ENCODE assay signal across 27 cellular contexts in the genomic region with DNA sequence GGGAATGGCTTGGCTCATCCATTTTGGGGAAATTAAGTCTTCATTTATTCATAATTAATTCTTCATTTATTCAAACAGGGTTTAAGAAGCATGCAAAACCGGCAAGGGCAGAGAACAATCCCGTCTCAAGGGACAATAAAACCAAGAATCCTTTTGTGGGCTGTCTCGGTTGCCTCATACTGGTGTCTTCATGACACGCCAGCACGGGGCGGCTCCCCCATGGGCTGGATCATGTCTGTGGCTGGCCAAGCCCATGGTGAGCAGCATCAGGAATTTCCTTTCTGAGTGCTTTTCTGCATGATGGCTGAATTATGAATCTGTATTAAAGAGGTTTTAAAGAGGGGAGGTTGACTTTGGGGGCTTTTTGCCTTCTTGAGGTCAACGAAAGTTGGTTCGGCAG. TPM values are rescaled to one million over a fixed set of nuclear protein-coding genes. Genes with fewer than 3 reads are reported as not detected.
A peak's percentile ranks its signal among the peaks of the same experiment; 100 is the strongest.
DNase-seq lines count a peak whose midpoint lies in the region; ATAC-seq and TF ChIP-seq lines count a peak whose summit lies in the region.
"Had no signal": no experiment of that assay in that cellular context is flagged by ENCODE, and none has a peak within 500 bp of the region (broad histone marks: within the 10 kb centered on the region; RNA-seq: fewer than 3 reads in every experiment).

No MANE protein-coding gene starts in this region.

- H3K36me3 ChIP-seq in mammary epithelial cell (ENCODE audit: insufficient read depth, low read length) = no peaks in the 10 kb centered on the region
- H3K36me3 ChIP-seq: breast epithelium, colonic mucosa, left ventricle myocardium inferior, SJSA1, thoracic aorta, uterus, WERI-Rb-1 had no signal

- H3K4me1 Mint-ChIP-seq in MCF 10A (ENCODE audit: insufficient read depth, unreplicated experiment) = peaks cover 35% of the 10 kb centered on the region
- H3K4me1 Mint-ChIP-seq in dendritic cell treated with granulocyte-macrophage colony-stimulating factor and Interleukin-4, amounts not matched to agents 40 ng/mL and 50 ng/mL, for 4 days (ENCODE audit: low read depth) = peaks cover 80% of the 10 kb centered on the region
- H3K4me1 Mint-ChIP-seq in activated T-cell treated with anti-CD3 and anti-CD28 coated beads, Interleukin-2, amount 50 U/mL, for 72 hours (ENCODE audit: low read depth) = peaks cover 66% of the 10 kb centered on the region
- H3K4me1 Mint-ChIP-seq: mesothelial cell of epicardium had no signal

- BruUV-seq in MCF 10A (replicated peaks; lab: Mats Ljungman, UMichigan) = no TSS peak
- BruUV-seq in mammary epithelial cell (replicated peaks; lab: Mats Ljungman, UMichigan) = no TSS peak

- POLR2A ChIA-PET in MCF 10A (lab: Yijun Ruan, JAX) = interaction anchor here (1.9 to 3.3 kb wide), 2 partner anchors 39 to 40 kb away, joined by 3 to 14 read pairs; a partner anchor contains a TSS

- H3K79me2 ChIP-seq in mammary epithelial cell (ENCODE audit: insufficient read depth, low read length) = no peaks in the 10 kb centered on the region

- intact Hi-C loops in MCF 10A (cut with micrococcal nuclease) = no loop called here
- intact Hi-C loops in mammary epithelial cell (cut with micrococcal nuclease) = no loop called here
- intact Hi-C loops in dendritic cell treated with granulocyte-macrophage colony-stimulating factor and Interleukin-4, amounts not matched to agents 40 ng/mL and 50 ng/mL, for 4 days (cut with micrococcal nuclease) = loop anchor here (2.0 kb wide), 1 partner anchor 39 kb away; a partner anchor contains a TSS

- no peak overlapping the region for H3K4me3 Mint-ChIP-seq in MCF 10A (ENCODE audit: unreplicated experiment)
- no peak overlapping the region for H3K4me3 Mint-ChIP-seq in dendritic cell treated with granulocyte-macrophage colony-stimulating factor and Interleukin-4, amounts not matched to agents 40 ng/mL and 50 ng/mL, for 4 days
- H3K4me3 Mint-ChIP-seq in activated T-cell treated with anti-CD3 and anti-CD28 coated beads, Interleukin-2, amount 50 U/mL, for 72 hours = no peak overlapping the region
- H3K4me3 Mint-ChIP-seq: activated CD4-positive, alpha-beta T cell treated with anti-CD3 and anti-CD28 coated beads, Interleukin-2, amount 10 ng/mL, durations not matched to agents 7 days and 5 days; mesothelial cell of epicardium had no signal

- ATAC-seq in HG02571 (IDR thresholded peaks at IDR 0.05; ENCODE audit: unreplicated experiment) = no peak
- ATAC-seq in activated T-cell treated with anti-CD3 and anti-CD28 coated beads, Interleukin-2, amount 50 U/mL, for 72 hours (replicated peaks in 1 of 2) = no peak
- ATAC-seq: K562; naive thymus-derived CD8-positive, alpha-beta T cell had no signal

- H3K27ac Mint-ChIP-seq in MCF 10A (ENCODE audit: low read depth, unreplicated experiment) = no peak overlapping the region
- peak overlapping the region; percentile 66 for H3K27ac Mint-ChIP-seq in dendritic cell treated with granulocyte-macrophage colony-stimulating factor and Interleukin-4, amounts not matched to agents 40 ng/mL and 50 ng/mL, for 4 days
- no peak overlapping the region for H3K27ac Mint-ChIP-seq in activated T-cell treated with anti-CD3 and anti-CD28 coated beads, Interleukin-2, amount 50 U/mL, for 72 hours
- H3K27ac Mint-ChIP-seq: activated CD4-positive, alpha-beta T cell treated with anti-CD3 and anti-CD28 coated beads, Interleukin-2, amount 10 ng/mL, durations not matched to agents 7 days and 5 days; mesothelial cell of epicardium had no signal

- H3K9ac ChIP-seq in mammary epithelial cell (ENCODE audit: insufficient read depth, low read length) = no peak overlapping the region

- H3K36me3 Mint-ChIP-seq in MCF 10A (ENCODE audit: insufficient read depth, unreplicated experiment) = peaks cover 6% of the 10 kb centered on the region
- H3K36me3 Mint-ChIP-seq in dendritic cell treated with granulocyte-macrophage colony-stimulating factor and Interleukin-4, amounts not matched to agents 40 ng/mL and 50 ng/mL, for 4 days (ENCODE audit: low read depth) = no peaks in the 10 kb centered on the region
- H3K36me3 Mint-ChIP-seq in activated T-cell treated with anti-CD3 and anti-CD28 coated beads, Interleukin-2, amount 50 U/mL, for 72 hours (ENCODE audit: insufficient read depth in 2 of 2) = no peaks in the 10 kb centered on the region
- H3K36me3 Mint-ChIP-seq: mesothelial cell of epicardium; naive thymus-derived CD8-positive, alpha-beta T cell had no signal

- DNase-seq in MCF 10A (ENCODE audit: unreplicated experiment) (peak; percentile 27), mammary epithelial cell (no peak), MV-4-11 (lab: John Stamatoyannopoulos, UW) (peak; percentile 77), stromal cell of bone marrow (ENCODE audit: low read depth) (peak; percentile 22), SKM-1 treated with dmso at 0.1 percent for 144 hours (lab: John Stamatoyannopoulos, UW; ENCODE audit: unreplicated experiment) (no peak)
- no peak for DNase-seq in activated T-cell treated with anti-CD3 and anti-CD28 coated beads, Interleukin-2, amount 50 U/mL, for 72 hours
- DNase-seq: activated CD4-positive, alpha-beta T cell treated with anti-CD3 and anti-CD28 coated beads, Interleukin-2, amount 10 ng/mL, durations not matched to agents 7 days and 5 days; activated gamma-delta T cell; amygdala; colonic mucosa; left ventricle myocardium inferior; naive thymus-derived CD8-positive, alpha-beta T cell; NCI-H1694 treated with DMSO at 0.1 percent for 48 hours; NCI-H2171 treated with DMSO at 0.1 percent for 48 hours; NCI-H524 treated with DMSO at 0.1 percent for 48 hours; NK-92 treated with Interleukin-12 subunit alpha and Interleukin-12 subunit beta, amount 100 ng/mL, for 24 hours; small intestine; stimulated activated CD4-positive, alpha-beta T cell treated with anti-CD3 and anti-CD28 coated beads, Interleukin-1b, Interleukin-23, amount 100 ng/mL, for 48 hours; uterus; WERI-Rb-1 had no signal

- H3K4me2 ChIP-seq in mammary epithelial cell (ENCODE audit: insufficient read depth, low read depth, low read length) = no peak overlapping the region

- no peaks in the 10 kb centered on the region for H3K9me3 ChIP-seq in mammary epithelial cell (replicated peaks; ENCODE audit: insufficient read depth, low read length)
- H3K9me3 ChIP-seq: breast epithelium, colonic mucosa, SJSA1, thoracic aorta, uterus had no signal

- H3K27me3 ChIP-seq in mammary epithelial cell (ENCODE audit: insufficient read depth, low read length) = no peaks in the 10 kb centered on the region
- H3K27me3 ChIP-seq: breast epithelium, colonic mucosa, uterus had no signal

- H3K9me3 Mint-ChIP-seq in MCF 10A (ENCODE audit: unreplicated experiment) = no peaks in the 10 kb centered on the region
- no peaks in the 10 kb centered on the region for H3K9me3 Mint-ChIP-seq in dendritic cell treated with granulocyte-macrophage colony-stimulating factor and Interleukin-4, amounts not matched to agents 40 ng/mL and 50 ng/mL, for 4 days
- peaks cover 0 to 3% of the 10 kb centered on the region in 2 donors for H3K9me3 Mint-ChIP-seq in activated T-cell treated with anti-CD3 and anti-CD28 coated beads, Interleukin-2, amount 50 U/mL, for 72 hours

- dilution Hi-C loops in mammary epithelial cell (cut with HindIII; ENCODE audit: low sequenced_read_pairs) = no loop called here

- H2AFZ ChIP-seq in mammary epithelial cell (ENCODE audit: low read depth, low read length) = no peak overlapping the region

- H4K20me1 ChIP-seq in mammary epithelial cell (ENCODE audit: insufficient read depth, low read length) = no peaks in the 10 kb centered on the region

- H3K4me3 ChIP-seq in mammary epithelial cell (replicated peaks in 1 of 3; ENCODE audit: insufficient read depth in 1 of 3, low read depth in 2 of 3, low read length in 3 of 3) = no peak overlapping the region
- H3K4me3 ChIP-seq: breast epithelium, colonic mucosa, K562, left ventricle myocardium inferior, SJSA1, thoracic aorta, uterus had no signal

- H3K4me1 ChIP-seq in mammary epithelial cell (ENCODE audit: insufficient read depth, low read length) = peaks cover 14% of the 10 kb centered on the region
- H3K4me1 ChIP-seq: breast epithelium, colonic mucosa, left ventricle myocardium inferior, SJSA1, uterus had no signal

- CTCF ChIA-PET in MCF 10A (lab: Yijun Ruan, JAX) = no interaction called here
- CTCF ChIA-PET in mammary epithelial cell (lab: Charles Lee; ENCODE audit: low non-redundant PET) = no interaction called here

- TF ChIP-seq CTCF in MCF 10A (IDR thresholded peaks at IDR 0.05; ENCODE audit: unreplicated experiment) = no peak
- TF ChIP-seq CTCF in mammary epithelial cell (conservative IDR thresholded peaks at IDR 0.05 in 1 of 2, IDR thresholded peaks at IDR 0.05 in 1 of 2; ENCODE audit: extremely low read depth in 1 of 2, insufficient read depth in 1 of 2, low read depth in 1 of 2, low read length in 2 of 2) = no peak

- H3K27me3 Mint-ChIP-seq in MCF 10A (ENCODE audit: insufficient read depth, unreplicated experiment) = no peaks in the 10 kb centered on the region
- no peaks in the 10 kb centered on the region for H3K27me3 Mint-ChIP-seq in dendritic cell treated with granulocyte-macrophage colony-stimulating factor and Interleukin-4, amounts not matched to agents 40 ng/mL and 50 ng/mL, for 4 days
- H3K27me3 Mint-ChIP-seq in activated T-cell treated with anti-CD3 and anti-CD28 coated beads, Interleukin-2, amount 50 U/mL, for 72 hours (ENCODE audit: low read depth) = no peaks in the 10 kb centered on the region
- H3K27me3 Mint-ChIP-seq: activated CD4-positive, alpha-beta T cell treated with anti-CD3 and anti-CD28 coated beads, Interleukin-2, amount 10 ng/mL, durations not matched to agents 7 days and 5 days; naive thymus-derived CD8-positive, alpha-beta T cell had no signal

- no peak overlapping the region for H3K27ac ChIP-seq in mammary epithelial cell (ENCODE audit: insufficient read depth, low read depth, low read length)
- H3K27ac ChIP-seq: breast epithelium, colonic mucosa, left ventricle myocardium inferior, SJSA1, thoracic aorta, uterus, WERI-Rb-1 had no signal

- in situ Hi-C loops in mammary epithelial cell (cut with MboI; ENCODE audit: low sequenced_read_pairs in 2 of 2) = no loop called here

- WGBS in mammary epithelial cell (ENCODE audit: low coverage, missing lambda C conversion rate) = 84% methylated on average over 8 of the region's 8 CpGs

RNA-seq across cellular contexts. Expression of a gene that starts 38.3 kb away (rescaled TPM):
- total RNA-seq in MCF 10A (2022) (29.4 and 40.7 TPM in 2 replicates), mammary epithelial cell (10 to 100 TPM; 21.5 to 28.2 TPM)
- polyA plus RNA-seq in mammary epithelial cell = 16.4 TPM
- 5.0 TPM for polyA minus RNA-seq in mammary epithelial cell
- 10 to 100 TPM; 43.6 to 48.6 TPM for total RNA-seq in activated T-cell treated with anti-CD3 and anti-CD28 coated beads, Interleukin-2, amount 50 U/mL, for 72 hours

Comparison
In these comparisons a context has a peak if more than half of its experiments do, and no peak if none do; other contexts are left out.
1. DNase-seq: peak in MCF 10A (single experiment), MV-4-11 (single experiment) and stromal cell of bone marrow (single experiment); none in mammary epithelial cell (single experiment), activated T-cell treated with anti-CD3 and anti-CD28 coated beads, Interleukin-2, amount 50 U/mL, for 72 hours (0 of 2) and SKM-1 treated with dmso at 0.1 percent for 144 hours (single experiment).